14 cellular contexts compared by ENCODE assay signal in genomic region chr9:87712801-87713277, GRCh38. TPM values are rescaled to one million over a fixed set of nuclear protein-coding genes. Genes with fewer than 3 reads are reported as not detected.
DNase-seq lines count a peak whose midpoint lies in the region; TF ChIP-seq lines count a peak whose summit lies in the region.
"Had no signal": no experiment of that assay in that cellular context is flagged by ENCODE, and none has a peak within 500 bp of the region (broad histone marks: within the 10 kb centered on the region; RNA-seq: fewer than 3 reads in every experiment).

No MANE protein-coding gene starts in this region.

- H3K9me3 ChIP-seq in tibial artery = no peaks in the 10 kb centered on the region
- H3K9me3 ChIP-seq: heart left ventricle had no signal

- H3K4me3 ChIP-seq in brain microvascular endothelial cell (ENCODE audit: low read depth, low read length) (no peak overlapping the region), tibial artery (no peak overlapping the region)

- H3K9me3 Mint-ChIP-seq in T-helper 2 cell treated with Interferon-gamma antibody and Interleukin-4, amounts not matched to agents 5 μg/mL and 100 μg/mL, for 36 hours = no peaks in the 10 kb centered on the region
- H3K9me3 Mint-ChIP-seq: activated naive CD4-positive, alpha-beta T cell treated with anti-CD3 and anti-CD28 coated beads, Interleukin-2, amount 10 ng/mL, durations not matched to agents 7 days and 5 days had no signal

- TF ChIP-seq CTCF in brain microvascular endothelial cell (IDR thresholded peaks at IDR 0.05; ENCODE audit: low read depth, low read length, missing control alignments) (no peak), tibial artery (IDR thresholded peaks at IDR 0.05) (no peak), GM10266 (IDR thresholded peaks at IDR 0.05; ENCODE audit: control insufficient read depth, insufficient read depth, low read depth, missing control alignments) (no peak)

- H3K27ac ChIP-seq in brain microvascular endothelial cell = peak overlapping the region; percentile 96
- H3K27ac ChIP-seq in tibial artery = peak overlapping the region; percentile 73 to 79

- DNase-seq in T-helper 2 cell treated with Interferon-gamma antibody and Interleukin-4, amounts not matched to agents 5 μg/mL and 100 μg/mL, for 36 hours (ENCODE audit: low spot score) = no peak
- DNase-seq in T-helper 2 cell (no peak), brain microvascular endothelial cell (no peak), mesenteric fat pad (ENCODE audit: low spot score) (peak; percentile 41), tibial artery (no peak), GM10266 (ENCODE audit: extremely low spot score) (no peak), T1000 (lab: John Stamatoyannopoulos, UW) (no peak), kidney tubule cell (ENCODE audit: low spot score) (no peak)
- DNase-seq: DMS 273 treated with DMSO at 0.1 percent for 48 hours, MM.1S, NCI-H526, SIG-M5 had no signal

- H3K27ac Mint-ChIP-seq in T-helper 2 cell treated with Interferon-gamma antibody and Interleukin-4, amounts not matched to agents 5 μg/mL and 100 μg/mL, for 36 hours = no peak overlapping the region

- H3K36me3 ChIP-seq in brain microvascular endothelial cell (replicated peaks) (no peaks in the 10 kb centered on the region), tibial artery (no peaks in the 10 kb centered on the region)
- H3K36me3 ChIP-seq: heart left ventricle had no signal

- in situ Hi-C loops in brain microvascular endothelial cell (cut with HindIII; ENCODE audit: low pct_ligation_motif_present, low sequenced_read_pairs) = no loop called here

- H3K27me3 Mint-ChIP-seq in T-helper 2 cell treated with Interferon-gamma antibody and Interleukin-4, amounts not matched to agents 5 μg/mL and 100 μg/mL, for 36 hours (ENCODE audit: low read depth) = peaks cover 13% of the 10 kb centered on the region

- H3K4me1 ChIP-seq in tibial artery = peaks cover 0 to 35% (median 17%) of the 10 kb centered on the region in 4 donors

- H3K27me3 ChIP-seq in brain microvascular endothelial cell (replicated peaks) = no peaks in the 10 kb centered on the region
- no peaks in the 10 kb centered on the region for H3K27me3 ChIP-seq in tibial artery
- H3K27me3 ChIP-seq: heart left ventricle had no signal

- H3K36me3 Mint-ChIP-seq in T-helper 2 cell treated with Interferon-gamma antibody and Interleukin-4, amounts not matched to agents 5 μg/mL and 100 μg/mL, for 36 hours (ENCODE audit: low read depth) = no peaks in the 10 kb centered on the region
- H3K36me3 Mint-ChIP-seq: activated naive CD4-positive, alpha-beta T cell treated with anti-CD3 and anti-CD28 coated beads, Interleukin-2, amount 10 ng/mL, durations not matched to agents 7 days and 5 days had no signal

- H3K4me1 Mint-ChIP-seq in T-helper 2 cell treated with Interferon-gamma antibody and Interleukin-4, amounts not matched to agents 5 μg/mL and 100 μg/mL, for 36 hours (ENCODE audit: low read depth) = peaks cover 39% of the 10 kb centered on the region

- H3K4me3 Mint-ChIP-seq in T-helper 2 cell treated with Interferon-gamma antibody and Interleukin-4, amounts not matched to agents 5 μg/mL and 100 μg/mL, for 36 hours = peak overlapping the region; percentile 3
- H3K4me3 Mint-ChIP-seq: activated naive CD4-positive, alpha-beta T cell treated with anti-CD3 and anti-CD28 coated beads, Interleukin-2, amount 10 ng/mL, durations not matched to agents 7 days and 5 days had no signal

- intact Hi-C loops in tibial artery (cut with DNase I; ENCODE audit: low total_unique reads) = loop anchor here (10.0 kb wide), 1 partner anchor 1282 kb away; the partner anchor contains the start of gene S1PR3

RNA-seq across cellular contexts. Expression of gene CTSL, which starts 13.1 kb away (rescaled TPM):
- total RNA-seq in mesenteric fat pad = 729 TPM
